ENCODE assay signal across 8 cellular contexts in the genomic region with DNA sequence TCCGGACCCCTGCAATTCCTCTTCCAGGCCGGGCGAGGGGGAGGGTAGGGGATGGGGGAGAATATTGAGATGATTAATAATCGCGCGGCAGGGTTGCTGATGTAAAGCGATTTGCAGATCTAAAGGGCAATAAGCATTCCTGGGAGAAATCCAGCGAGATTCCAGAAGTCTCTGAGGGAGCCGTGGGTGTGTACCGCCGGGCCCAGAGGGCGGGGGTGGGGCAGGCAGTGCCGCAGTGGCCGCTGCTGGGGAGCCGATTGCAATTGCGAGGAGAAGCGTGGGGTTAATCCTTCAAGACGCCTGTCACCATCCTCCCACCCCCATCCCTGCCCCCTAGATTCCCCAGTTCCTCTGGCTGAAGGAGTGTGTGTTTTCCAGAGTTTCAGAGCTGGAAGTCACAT. TPM values are rescaled to one million over a fixed set of nuclear protein-coding genes. Genes with fewer than 3 reads are reported as not detected.
DNase-seq lines count a peak whose midpoint lies in the region; ATAC-seq lines count a peak whose summit lies in the region.

No MANE protein-coding gene starts in this region.

- H3K4me3 ChIP-seq in SK-N-MC (peak overlapping the region; percentile 92), endocrine pancreas (ENCODE audit: control insufficient read depth, insufficient read depth, low read length) (peak overlapping the region; percentile 82)

- H3K27ac ChIP-seq in SK-N-MC (peak overlapping the region; percentile 97), temporal lobe (ENCODE audit: low read depth, low read length) (peak overlapping the region; percentile 94)

- POLR2A ChIA-PET in activated CD4-positive, alpha-beta T cell treated with anti-CD3 and anti-CD28 coated beads, Interleukin-2, amount 10 ng/mL, durations not matched to agents 7 days and 5 days (lab: Charles Lee), result no interaction called here

- no peaks in the 10 kb centered on the region for H3K36me3 Mint-ChIP-seq in activated CD4-positive, alpha-beta T cell treated with anti-CD3 and anti-CD28 coated beads, Interleukin-2, amount 10 ng/mL, durations not matched to agents 7 days and 5 days (ENCODE audit: low read depth)
- H3K36me3 Mint-ChIP-seq in memory B cell, result no peaks in the 10 kb centered on the region

- no peak for DNase-seq in activated CD4-positive, alpha-beta T cell treated with anti-CD3 and anti-CD28 coated beads, Interleukin-2, amount 10 ng/mL, durations not matched to agents 7 days and 5 days
- no peak for DNase-seq in activated CD4-positive, alpha-beta T cell treated with anti-CD3 and anti-CD28 coated beads, Interleukin-2, amount 50 U/mL, for 1 hour
- no peak for DNase-seq in SK-N-MC (ENCODE audit: low read depth, low spot score)
- no peak for DNase-seq in memory B cell (ENCODE audit: low spot score in 2 of 2)
- DNase-seq in T-helper 9 cell, result no peak

- ATAC-seq in memory B cell (ENCODE audit: low read depth), result no peak
- ATAC-seq in HG03354 (IDR thresholded peaks at IDR 0.05; ENCODE audit: poor library complexity, severe bottlenecking, unreplicated experiment), result no peak

- no peak overlapping the region for H3K27ac Mint-ChIP-seq in activated CD4-positive, alpha-beta T cell treated with anti-CD3 and anti-CD28 coated beads, Interleukin-2, amount 10 ng/mL, durations not matched to agents 7 days and 5 days
- peak overlapping the region; percentile 91 for H3K27ac Mint-ChIP-seq in memory B cell

- CTCF ChIA-PET in activated CD4-positive, alpha-beta T cell treated with anti-CD3 and anti-CD28 coated beads, Interleukin-2, amount 10 ng/mL, durations not matched to agents 7 days and 5 days (lab: Charles Lee), result interaction anchor here (0.6 to 2.3 kb wide), 16 partner anchors 9 to 234 kb away, joined by 3 to 15 read pairs (median 4); a partner anchor contains a TSS

- no peaks in the 10 kb centered on the region for H3K9me3 Mint-ChIP-seq in activated CD4-positive, alpha-beta T cell treated with anti-CD3 and anti-CD28 coated beads, Interleukin-2, amount 10 ng/mL, durations not matched to agents 7 days and 5 days
- H3K9me3 Mint-ChIP-seq in memory B cell, result no peaks in the 10 kb centered on the region

- H3K9ac ChIP-seq in SK-N-MC (ENCODE audit: insufficient read length) (peak overlapping the region; percentile 83), endocrine pancreas (ENCODE audit: control insufficient read depth, insufficient read depth, low read length) (peak overlapping the region; percentile 27)

- no peaks in the 10 kb centered on the region for H3K36me3 ChIP-seq in SK-N-MC (ENCODE audit: insufficient read depth, low read length)
- H3K36me3 ChIP-seq in endocrine pancreas (ENCODE audit: control insufficient read depth, insufficient read depth, low read length), result no peaks in the 10 kb centered on the region

- peaks cover 13% of the 10 kb centered on the region for H3K27me3 Mint-ChIP-seq in activated CD4-positive, alpha-beta T cell treated with anti-CD3 and anti-CD28 coated beads, Interleukin-2, amount 10 ng/mL, durations not matched to agents 7 days and 5 days
- no peaks in the 10 kb centered on the region for H3K27me3 Mint-ChIP-seq in memory B cell

- peaks cover 23% of the 10 kb centered on the region for H3K4me1 Mint-ChIP-seq in activated CD4-positive, alpha-beta T cell treated with anti-CD3 and anti-CD28 coated beads, Interleukin-2, amount 10 ng/mL, durations not matched to agents 7 days and 5 days
- peaks cover 8% of the 10 kb centered on the region for H3K4me1 Mint-ChIP-seq in memory B cell

- H3K4me3 Mint-ChIP-seq in activated CD4-positive, alpha-beta T cell treated with anti-CD3 and anti-CD28 coated beads, Interleukin-2, amount 10 ng/mL, durations not matched to agents 7 days and 5 days, result peak overlapping the region; percentile 75
- H3K4me3 Mint-ChIP-seq in memory B cell, result peak overlapping the region; percentile 90

- no peaks in the 10 kb centered on the region for H3K9me3 ChIP-seq in SK-N-MC (ENCODE audit: low read depth, low read length)
- no peaks in the 10 kb centered on the region for H3K9me3 ChIP-seq in endocrine pancreas (ENCODE audit: control insufficient read depth, low read length)

- no peaks in the 10 kb centered on the region for H3K27me3 ChIP-seq in endocrine pancreas (ENCODE audit: control insufficient read depth, insufficient read depth, low read length)

- no peaks in the 10 kb centered on the region for H3K4me1 ChIP-seq in endocrine pancreas (ENCODE audit: control insufficient read depth, insufficient read depth, low read length)

RNA-seq across cellular contexts. Expression of a gene that starts 16.4 kb away (rescaled TPM):
- total RNA-seq in activated CD4-positive, alpha-beta T cell treated with anti-CD3 and anti-CD28 coated beads, Interleukin-2, amount 10 ng/mL, durations not matched to agents 7 days and 5 days, result 10 to 100 TPM; 28.0 to 35.7 TPM
- 41.8 TPM for total RNA-seq in temporal lobe
